Comparison of ENCODE assay signal across 24 cellular contexts in the genomic region with DNA sequence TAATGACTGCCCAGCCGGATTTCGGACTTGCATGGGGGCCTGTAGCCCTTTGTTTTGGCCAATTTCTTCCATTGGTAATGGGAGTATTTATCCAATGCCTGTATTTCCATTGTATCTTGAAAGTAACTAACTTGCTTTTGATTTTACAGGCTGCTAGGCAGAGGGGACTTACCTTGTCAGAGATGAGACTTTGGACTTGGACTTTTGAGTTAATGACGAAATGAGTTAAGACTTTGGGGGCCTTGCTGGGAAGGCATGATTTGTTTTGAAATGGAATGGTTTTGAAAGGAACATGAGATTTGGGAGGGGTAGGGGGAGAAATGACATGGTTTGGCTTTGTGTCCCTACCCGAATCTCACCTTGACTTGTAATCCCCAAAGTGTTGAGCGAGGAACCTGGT. TPM values are rescaled to one million over a fixed set of nuclear protein-coding genes. Genes with fewer than 3 reads are reported as not detected.
DNase-seq lines count a peak whose midpoint lies in the region; ATAC-seq, FAIRE-seq and TF ChIP-seq lines count a peak whose summit lies in the region.
"Had no signal": no experiment of that assay in that cellular context is flagged by ENCODE, and none has a peak within 500 bp of the region (broad histone marks: within the 10 kb centered on the region; RNA-seq: fewer than 3 reads in every experiment).

No MANE protein-coding gene starts in this region.

- no peaks in the 10 kb centered on the region for H3K9me3 Mint-ChIP-seq in activated CD4-positive, alpha-beta T cell treated with anti-CD3 and anti-CD28 coated beads for 36 hours (ENCODE audit: low read depth)
- no peaks in the 10 kb centered on the region for H3K9me3 Mint-ChIP-seq in CD8-positive, alpha-beta T cell
- H3K9me3 Mint-ChIP-seq in activated CD8-positive, alpha-beta T cell treated with anti-CD3 and anti-CD28 coated beads, Interleukin-2, amount 10 ng/mL, durations not matched to agents 7 days and 5 days (ENCODE audit: insufficient read depth) = no peaks in the 10 kb centered on the region
- H3K9me3 Mint-ChIP-seq: CD8-positive, alpha-beta memory T cell; GM23338 had no signal

- peak overlapping the region; percentile 42 for H3K27ac Mint-ChIP-seq in activated CD4-positive, alpha-beta T cell treated with anti-CD3 and anti-CD28 coated beads for 36 hours
- H3K27ac Mint-ChIP-seq in CD8-positive, alpha-beta T cell = peak overlapping the region; percentile 10
- peak overlapping the region; percentile 28 for H3K27ac Mint-ChIP-seq in activated CD8-positive, alpha-beta T cell treated with anti-CD3 and anti-CD28 coated beads, Interleukin-2, amount 10 ng/mL, durations not matched to agents 7 days and 5 days
- H3K27ac Mint-ChIP-seq: GM23338 had no signal

- no peak overlapping the region for H3K4me3 Mint-ChIP-seq in activated CD4-positive, alpha-beta T cell treated with anti-CD3 and anti-CD28 coated beads for 36 hours
- H3K4me3 Mint-ChIP-seq in CD8-positive, alpha-beta T cell = no peak overlapping the region
- H3K4me3 Mint-ChIP-seq in activated CD8-positive, alpha-beta T cell treated with anti-CD3 and anti-CD28 coated beads, Interleukin-2, amount 10 ng/mL, durations not matched to agents 7 days and 5 days = no peak overlapping the region
- H3K4me3 Mint-ChIP-seq: CD8-positive, alpha-beta memory T cell; GM23338 had no signal

- FAIRE-seq in small intestine (lab: Jason Lieb, UNC) = no peak
- FAIRE-seq: D721Med had no signal

- H3K9me3 ChIP-seq in CD8-positive, alpha-beta T cell (ENCODE audit: low read length) = no peaks in the 10 kb centered on the region
- H3K9me3 ChIP-seq in small intestine (ENCODE audit: control insufficient read depth, low read depth) (no peaks in the 10 kb centered on the region), Peyer's patch (no peaks in the 10 kb centered on the region)
- H3K9me3 ChIP-seq: BLaER1 treated with 17β-estradiol and CSF1 and Interleukin-3, amounts not matched to agents 10 nM and 100 nM; HAP-1; SJSA1 had no signal

- TF ChIP-seq POLR2A in Peyer's patch (IDR thresholded peaks at IDR 0.05) = no peak

- H3K4me1 ChIP-seq in CD8-positive, alpha-beta T cell (ENCODE audit: insufficient read depth, low read length) = peaks cover 10% of the 10 kb centered on the region
- H3K4me1 ChIP-seq in small intestine (ENCODE audit: control insufficient read depth in 2 of 2, insufficient read depth in 1 of 2, low read depth in 1 of 2, low read length in 1 of 2) = peaks cover 0 to 8% of the 10 kb centered on the region in 2 donors
- peaks cover 0 to 7% (median 2%) of the 10 kb centered on the region in 4 donors for H3K4me1 ChIP-seq in Peyer's patch

- POLR2A ChIA-PET in activated CD4-positive, alpha-beta T cell treated with anti-CD3 and anti-CD28 coated beads for 36 hours (lab: Charles Lee) = interaction anchor here (0.7 kb wide), 1 partner anchor 276 kb away, joined by 3 read pairs; no protein-coding TSS in a partner anchor
- POLR2A ChIA-PET in CD8-positive, alpha-beta T cell (lab: Charles Lee) = no interaction called here
- POLR2A ChIA-PET in activated CD8-positive, alpha-beta T cell treated with anti-CD3 and anti-CD28 coated beads, Interleukin-2, amount 10 ng/mL, durations not matched to agents 7 days and 5 days (lab: Charles Lee) = no interaction called here

- no peaks in the 10 kb centered on the region for H3K27me3 ChIP-seq in CD8-positive, alpha-beta T cell (ENCODE audit: insufficient read depth, low read length)
- H3K27me3 ChIP-seq in small intestine (ENCODE audit: control insufficient read depth in 2 of 2, insufficient read depth in 2 of 2, low read length in 2 of 2) (no peaks in the 10 kb centered on the region), Peyer's patch (no peaks in the 10 kb centered on the region)
- H3K27me3 ChIP-seq: BLaER1 treated with 17β-estradiol and CSF1 and Interleukin-3, amounts not matched to agents 10 nM and 100 nM; SJSA1 had no signal

- H3K36me3 ChIP-seq in CD8-positive, alpha-beta T cell (ENCODE audit: insufficient read depth, low read length) = no peaks in the 10 kb centered on the region
- H3K36me3 ChIP-seq in small intestine (ENCODE audit: control insufficient read depth in 2 of 2, insufficient read depth in 2 of 2, low read length in 2 of 2) (no peaks in the 10 kb centered on the region), Peyer's patch (no peaks in the 10 kb centered on the region)

- peaks cover 36% of the 10 kb centered on the region for H3K36me3 Mint-ChIP-seq in activated CD4-positive, alpha-beta T cell treated with anti-CD3 and anti-CD28 coated beads for 36 hours (ENCODE audit: low read depth)
- H3K36me3 Mint-ChIP-seq in CD8-positive, alpha-beta T cell = peaks cover 58% of the 10 kb centered on the region
- H3K36me3 Mint-ChIP-seq in activated CD8-positive, alpha-beta T cell treated with anti-CD3 and anti-CD28 coated beads, Interleukin-2, amount 10 ng/mL, durations not matched to agents 7 days and 5 days (ENCODE audit: low read depth) = peaks cover 31% of the 10 kb centered on the region

- peaks cover 61% of the 10 kb centered on the region for H3K4me1 Mint-ChIP-seq in activated CD4-positive, alpha-beta T cell treated with anti-CD3 and anti-CD28 coated beads for 36 hours
- peaks cover 64% of the 10 kb centered on the region for H3K4me1 Mint-ChIP-seq in CD8-positive, alpha-beta T cell (ENCODE audit: low read depth)
- H3K4me1 Mint-ChIP-seq in activated CD8-positive, alpha-beta T cell treated with anti-CD3 and anti-CD28 coated beads, Interleukin-2, amount 10 ng/mL, durations not matched to agents 7 days and 5 days (ENCODE audit: low read depth) = peaks cover 33% of the 10 kb centered on the region

- CTCF ChIA-PET in activated CD4-positive, alpha-beta T cell treated with anti-CD3 and anti-CD28 coated beads for 36 hours (lab: Charles Lee) = interaction anchor here (0.7 to 1.3 kb wide), 2 partner anchors 8 to 281 kb away, joined by 3 to 4 read pairs; no protein-coding TSS in a partner anchor
- CTCF ChIA-PET in CD8-positive, alpha-beta T cell (lab: Charles Lee) = interaction anchor here (0.9 to 1.2 kb wide), 2 partner anchors 281 to 284 kb away, joined by 3 to 6 read pairs; no protein-coding TSS in a partner anchor
- CTCF ChIA-PET in activated CD8-positive, alpha-beta T cell treated with anti-CD3 and anti-CD28 coated beads, Interleukin-2, amount 10 ng/mL, durations not matched to agents 7 days and 5 days (lab: Charles Lee) = interaction anchor here (1.0 to 1.3 kb wide), 3 partner anchors 8 to 346 kb away, joined by 3 to 14 read pairs (median 5); no protein-coding TSS in a partner anchor

- no peak overlapping the region for H3K27ac ChIP-seq in CD8-positive, alpha-beta T cell (ENCODE audit: low read depth, low read length)
- H3K27ac ChIP-seq in small intestine (ENCODE audit: low read depth in 1 of 2, low read length in 1 of 2) (no peak overlapping the region), Peyer's patch (no peak overlapping the region)
- H3K27ac ChIP-seq: 22Rv1; BLaER1 treated with 17β-estradiol and CSF1 and Interleukin-3, amounts not matched to agents 10 nM and 100 nM; SJSA1 had no signal

- ATAC-seq in activated CD4-positive, alpha-beta T cell treated with anti-CD3 and anti-CD28 coated beads for 36 hours = no peak
- ATAC-seq in CD8-positive, alpha-beta T cell = no peak
- no peak for ATAC-seq in activated CD8-positive, alpha-beta T cell treated with anti-CD3 and anti-CD28 coated beads, Interleukin-2, amount 10 ng/mL, durations not matched to agents 7 days and 5 days
- ATAC-seq: Right ventricle myocardium inferior had no signal

- WGBS in small intestine, 3 donors = 78 to 91% (median 88%) methylated on average over 5 of the region's 5 CpGs

- DNase-seq in activated CD4-positive, alpha-beta T cell treated with anti-CD3 and anti-CD28 coated beads for 36 hours = no peak
- DNase-seq in activated CD4-positive, alpha-beta T cell treated with anti-CD3 and anti-CD28 coated beads for 1 hour = no peak
- DNase-seq in CD8-positive, alpha-beta T cell = no peak
- no peak for DNase-seq in activated CD8-positive, alpha-beta T cell treated with anti-CD3 and anti-CD28 coated beads, Interleukin-2, amount 10 ng/mL, durations not matched to agents 7 days and 5 days
- peak; percentile 34 for DNase-seq in small intestine
- no peak for DNase-seq in NCI-H510A (lab: John Stamatoyannopoulos, UW)
- no peak for DNase-seq in Peyer's patch
- DNase-seq in stimulated activated CD8-positive, alpha-beta memory T cell treated with anti-CD3 and anti-CD28 coated beads, Interleukin-4, amount 100 ng/mL, for 48 hours = no peak
- DNase-seq: CD8-positive, alpha-beta memory T cell; DMS53; GDM1; Kasumi-1; NCI-H1694; NCI-H2081; NCI-H446; NCI-H526 treated with DMSO at 0.1 percent for 48 hours; OCI-M1 had no signal

- intact Hi-C loops in activated CD4-positive, alpha-beta T cell treated with anti-CD3 and anti-CD28 coated beads for 36 hours (cut with DNase I, micrococcal nuclease) = no loop called here
- intact Hi-C loops in CD8-positive, alpha-beta T cell (cut with DNase I, micrococcal nuclease) = loop anchor here in 1 of 2 experiments (2.0 kb wide), 1 partner anchor 49 kb away; no protein-coding TSS in a partner anchor

- H3K27me3 Mint-ChIP-seq in activated CD4-positive, alpha-beta T cell treated with anti-CD3 and anti-CD28 coated beads for 36 hours = no peaks in the 10 kb centered on the region
- no peaks in the 10 kb centered on the region for H3K27me3 Mint-ChIP-seq in CD8-positive, alpha-beta T cell (ENCODE audit: low read depth)
- no peaks in the 10 kb centered on the region for H3K27me3 Mint-ChIP-seq in activated CD8-positive, alpha-beta T cell treated with anti-CD3 and anti-CD28 coated beads, Interleukin-2, amount 10 ng/mL, durations not matched to agents 7 days and 5 days (ENCODE audit: low read depth)

- TF ChIP-seq CTCF in CD8-positive, alpha-beta T cell (IDR thresholded peaks at IDR 0.05) = no peak
- TF ChIP-seq CTCF in Peyer's patch (IDR thresholded peaks at IDR 0.05) = no peak

- H3K4me3 ChIP-seq in CD8-positive, alpha-beta T cell (ENCODE audit: low read depth, low read length) = no peak overlapping the region
- no peak overlapping the region for H3K4me3 ChIP-seq in small intestine (ENCODE audit: low read depth in 1 of 2, low read length in 2 of 2)
- no peak overlapping the region for H3K4me3 ChIP-seq in Peyer's patch
- H3K4me3 ChIP-seq: BLaER1 treated with 17β-estradiol and CSF1 and Interleukin-3, amounts not matched to agents 10 nM and 100 nM; GM23338; HAP-1; SJSA1 had no signal

RNA-seq across cellular contexts. Expression of gene UBE2G2, which starts 9.6 kb away (rescaled TPM):
- total RNA-seq in activated CD4-positive, alpha-beta T cell treated with anti-CD3 and anti-CD28 coated beads for 36 hours = 100 to 1,000 TPM; 103 to 121 TPM
- 10 to 100 TPM; 88.8 to 89.1 TPM for total RNA-seq in CD8-positive, alpha-beta T cell
- total RNA-seq in activated CD8-positive, alpha-beta T cell treated with anti-CD3 and anti-CD28 coated beads, Interleukin-2, amount 10 ng/mL, durations not matched to agents 7 days and 5 days = 10 to 100 TPM; 85.5 to 86.0 TPM
- 10 to 100 TPM; 30.0 to 40.5 (median 37.0) TPM for polyA plus RNA-seq in small intestine
- total RNA-seq in Peyer's patch = 100 to 1,000 TPM in 2 of 4 donors, 10 to 100 TPM in 2; 68.8 to 116 (median 95.1) TPM

RNA-seq across cellular contexts. Expression of gene SUMO3, which starts 25.9 kb away (rescaled TPM):
- 10 to 100 TPM; 83.4 to 84.9 TPM for total RNA-seq in activated CD4-positive, alpha-beta T cell treated with anti-CD3 and anti-CD28 coated beads for 36 hours
- 10 to 100 TPM; 84.7 to 87.3 TPM for total RNA-seq in CD8-positive, alpha-beta T cell
- 100 to 1,000 TPM in 1 of 2 experiments, 10 to 100 TPM in 1; 98.8 to 102 TPM for total RNA-seq in activated CD8-positive, alpha-beta T cell treated with anti-CD3 and anti-CD28 coated beads, Interleukin-2, amount 10 ng/mL, durations not matched to agents 7 days and 5 days
- polyA plus RNA-seq in small intestine = 10 to 100 TPM; 70.8 to 78.6 (median 76.0) TPM
- total RNA-seq in Peyer's patch = 10 to 100 TPM; 42.6 to 57.6 (median 49.8) TPM
